Comparison of ENCODE assay signal across 2 cellular contexts in the genomic region with DNA sequence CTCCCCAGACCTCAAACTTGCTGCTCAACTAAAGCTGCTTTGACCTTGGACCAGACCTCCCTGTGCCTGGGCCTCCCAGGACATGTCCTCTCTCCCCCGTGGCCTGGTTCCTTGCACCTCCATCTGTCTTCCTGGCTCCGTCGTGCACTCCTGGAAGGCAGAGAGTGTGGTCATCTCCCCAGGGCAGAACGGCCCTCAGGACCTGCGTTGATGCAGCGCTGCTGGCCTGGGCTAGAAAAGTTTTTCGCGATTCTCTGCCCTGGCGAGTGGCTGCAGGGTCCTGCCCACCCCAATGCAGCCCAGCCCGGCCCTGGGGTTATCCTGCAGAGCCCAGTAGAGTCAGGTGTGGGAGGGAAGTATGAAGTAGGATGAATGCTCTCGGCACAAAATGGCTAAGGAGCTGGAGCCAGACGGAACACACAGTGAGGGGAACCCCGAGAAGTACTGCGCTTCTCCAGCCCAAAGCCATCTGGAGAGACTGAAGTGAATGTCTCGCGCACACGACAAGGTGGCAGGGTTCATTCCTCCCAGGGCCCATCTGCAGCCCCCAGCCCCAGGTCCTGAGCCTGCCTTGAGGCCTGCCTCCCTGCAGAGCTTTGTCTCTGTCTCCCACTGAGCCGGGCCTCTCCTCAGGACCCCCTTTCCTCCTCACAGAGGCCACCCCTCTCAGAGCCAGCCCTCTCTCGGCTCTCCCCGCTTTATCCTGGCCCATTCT.
TF ChIP-seq lines count a peak whose summit lies in the region.

No MANE protein-coding gene starts in this region.

TF ChIP-seq in SK-N-SH, 30 proteins besides CTCF, POLR2A, EP300 and RAD21:
- TF ChIP-seq, protein P1, sequence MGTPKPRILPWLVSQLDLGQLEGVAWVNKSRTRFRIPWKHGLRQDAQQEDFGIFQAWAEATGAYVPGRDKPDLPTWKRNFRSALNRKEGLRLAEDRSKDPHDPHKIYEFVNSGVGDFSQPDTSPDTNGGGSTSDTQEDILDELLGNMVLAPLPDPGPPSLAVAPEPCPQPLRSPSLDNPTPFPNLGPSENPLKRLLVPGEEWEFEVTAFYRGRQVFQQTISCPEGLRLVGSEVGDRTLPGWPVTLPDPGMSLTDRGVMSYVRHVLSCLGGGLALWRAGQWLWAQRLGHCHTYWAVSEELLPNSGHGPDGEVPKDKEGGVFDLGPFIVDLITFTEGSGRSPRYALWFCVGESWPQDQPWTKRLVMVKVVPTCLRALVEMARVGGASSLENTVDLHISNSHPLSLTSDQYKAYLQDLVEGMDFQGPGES (IDR thresholded peaks at IDR 0.05; ENCODE audit: low read depth, low read length) = no peak
- no peak for TF ChIP-seq RFX5 (IDR thresholded peaks at IDR 0.05; ENCODE audit: low read length)
- TF ChIP-seq SIN3A (IDR thresholded peaks at IDR 0.05; ENCODE audit: borderline replicate concordance, low read depth, low read length) = no peak
- no peak for TF ChIP-seq GATA2 (CRISPR knock-in tag; IDR thresholded peaks at IDR 0.05)
- TF ChIP-seq TEAD4 (IDR thresholded peaks at IDR 0.05; ENCODE audit: borderline replicate concordance, insufficient read depth) = no peak
- TF ChIP-seq, protein P2, sequence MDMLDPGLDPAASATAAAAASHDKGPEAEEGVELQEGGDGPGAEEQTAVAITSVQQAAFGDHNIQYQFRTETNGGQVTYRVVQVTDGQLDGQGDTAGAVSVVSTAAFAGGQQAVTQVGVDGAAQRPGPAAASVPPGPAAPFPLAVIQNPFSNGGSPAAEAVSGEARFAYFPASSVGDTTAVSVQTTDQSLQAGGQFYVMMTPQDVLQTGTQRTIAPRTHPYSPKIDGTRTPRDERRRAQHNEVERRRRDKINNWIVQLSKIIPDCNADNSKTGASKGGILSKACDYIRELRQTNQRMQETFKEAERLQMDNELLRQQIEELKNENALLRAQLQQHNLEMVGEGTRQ (IDR thresholded peaks at IDR 0.05; ENCODE audit: borderline replicate concordance, low read depth, low read length) = no peak
- no peak for TF ChIP-seq MXI1 (IDR thresholded peaks at IDR 0.05; ENCODE audit: low read depth, low read length)
- TF ChIP-seq, protein P3, sequence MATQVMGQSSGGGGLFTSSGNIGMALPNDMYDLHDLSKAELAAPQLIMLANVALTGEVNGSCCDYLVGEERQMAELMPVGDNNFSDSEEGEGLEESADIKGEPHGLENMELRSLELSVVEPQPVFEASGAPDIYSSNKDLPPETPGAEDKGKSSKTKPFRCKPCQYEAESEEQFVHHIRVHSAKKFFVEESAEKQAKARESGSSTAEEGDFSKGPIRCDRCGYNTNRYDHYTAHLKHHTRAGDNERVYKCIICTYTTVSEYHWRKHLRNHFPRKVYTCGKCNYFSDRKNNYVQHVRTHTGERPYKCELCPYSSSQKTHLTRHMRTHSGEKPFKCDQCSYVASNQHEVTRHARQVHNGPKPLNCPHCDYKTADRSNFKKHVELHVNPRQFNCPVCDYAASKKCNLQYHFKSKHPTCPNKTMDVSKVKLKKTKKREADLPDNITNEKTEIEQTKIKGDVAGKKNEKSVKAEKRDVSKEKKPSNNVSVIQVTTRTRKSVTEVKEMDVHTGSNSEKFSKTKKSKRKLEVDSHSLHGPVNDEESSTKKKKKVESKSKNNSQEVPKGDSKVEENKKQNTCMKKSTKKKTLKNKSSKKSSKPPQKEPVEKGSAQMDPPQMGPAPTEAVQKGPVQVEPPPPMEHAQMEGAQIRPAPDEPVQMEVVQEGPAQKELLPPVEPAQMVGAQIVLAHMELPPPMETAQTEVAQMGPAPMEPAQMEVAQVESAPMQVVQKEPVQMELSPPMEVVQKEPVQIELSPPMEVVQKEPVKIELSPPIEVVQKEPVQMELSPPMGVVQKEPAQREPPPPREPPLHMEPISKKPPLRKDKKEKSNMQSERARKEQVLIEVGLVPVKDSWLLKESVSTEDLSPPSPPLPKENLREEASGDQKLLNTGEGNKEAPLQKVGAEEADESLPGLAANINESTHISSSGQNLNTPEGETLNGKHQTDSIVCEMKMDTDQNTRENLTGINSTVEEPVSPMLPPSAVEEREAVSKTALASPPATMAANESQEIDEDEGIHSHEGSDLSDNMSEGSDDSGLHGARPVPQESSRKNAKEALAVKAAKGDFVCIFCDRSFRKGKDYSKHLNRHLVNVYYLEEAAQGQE (IDR thresholded peaks at IDR 0.05; ENCODE audit: low read depth, low read length) = no peak
- no peak for TF ChIP-seq NFIC (IDR thresholded peaks at IDR 0.05; ENCODE audit: borderline replicate concordance)
- TF ChIP-seq, protein P4, sequence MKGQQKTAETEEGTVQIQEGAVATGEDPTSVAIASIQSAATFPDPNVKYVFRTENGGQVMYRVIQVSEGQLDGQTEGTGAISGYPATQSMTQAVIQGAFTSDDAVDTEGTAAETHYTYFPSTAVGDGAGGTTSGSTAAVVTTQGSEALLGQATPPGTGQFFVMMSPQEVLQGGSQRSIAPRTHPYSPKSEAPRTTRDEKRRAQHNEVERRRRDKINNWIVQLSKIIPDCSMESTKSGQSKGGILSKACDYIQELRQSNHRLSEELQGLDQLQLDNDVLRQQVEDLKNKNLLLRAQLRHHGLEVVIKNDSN (IDR thresholded peaks at IDR 0.05; ENCODE audit: borderline replicate concordance, low read depth) = no peak
- TF ChIP-seq, protein P5, sequence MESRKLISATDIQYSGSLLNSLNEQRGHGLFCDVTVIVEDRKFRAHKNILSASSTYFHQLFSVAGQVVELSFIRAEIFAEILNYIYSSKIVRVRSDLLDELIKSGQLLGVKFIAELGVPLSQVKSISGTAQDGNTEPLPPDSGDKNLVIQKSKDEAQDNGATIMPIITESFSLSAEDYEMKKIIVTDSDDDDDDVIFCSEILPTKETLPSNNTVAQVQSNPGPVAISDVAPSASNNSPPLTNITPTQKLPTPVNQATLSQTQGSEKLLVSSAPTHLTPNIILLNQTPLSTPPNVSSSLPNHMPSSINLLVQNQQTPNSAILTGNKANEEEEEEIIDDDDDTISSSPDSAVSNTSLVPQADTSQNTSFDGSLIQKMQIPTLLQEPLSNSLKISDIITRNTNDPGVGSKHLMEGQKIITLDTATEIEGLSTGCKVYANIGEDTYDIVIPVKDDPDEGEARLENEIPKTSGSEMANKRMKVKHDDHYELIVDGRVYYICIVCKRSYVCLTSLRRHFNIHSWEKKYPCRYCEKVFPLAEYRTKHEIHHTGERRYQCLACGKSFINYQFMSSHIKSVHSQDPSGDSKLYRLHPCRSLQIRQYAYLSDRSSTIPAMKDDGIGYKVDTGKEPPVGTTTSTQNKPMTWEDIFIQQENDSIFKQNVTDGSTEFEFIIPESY (IDR thresholded peaks at IDR 0.05; ENCODE audit: borderline replicate concordance, low read depth) = no peak
- no peak for TF ChIP-seq MEF2A (IDR thresholded peaks at IDR 0.05; ENCODE audit: borderline replicate concordance, low read depth)
- no peak for TF ChIP-seq RCOR1 (IDR thresholded peaks at IDR 0.05; ENCODE audit: low read length)
- no peak for TF ChIP-seq NRF1 (IDR thresholded peaks at IDR 0.05; ENCODE audit: low read depth, low read length)
- no peak for TF ChIP-seq SMC3 (IDR thresholded peaks at IDR 0.05; ENCODE audit: low read depth, low read length)
- TF ChIP-seq FOXJ3 (CRISPR knock-in tag; IDR thresholded peaks at IDR 0.05) = no peak

TF ChIP-seq in SK-N-SH treated with all-trans-retinoic acid at 6 μM for 48 hours, 23 proteins besides CTCF, POLR2A, EP300 and RAD21 (continued from another document):
- TF ChIP-seq, protein P6, sequence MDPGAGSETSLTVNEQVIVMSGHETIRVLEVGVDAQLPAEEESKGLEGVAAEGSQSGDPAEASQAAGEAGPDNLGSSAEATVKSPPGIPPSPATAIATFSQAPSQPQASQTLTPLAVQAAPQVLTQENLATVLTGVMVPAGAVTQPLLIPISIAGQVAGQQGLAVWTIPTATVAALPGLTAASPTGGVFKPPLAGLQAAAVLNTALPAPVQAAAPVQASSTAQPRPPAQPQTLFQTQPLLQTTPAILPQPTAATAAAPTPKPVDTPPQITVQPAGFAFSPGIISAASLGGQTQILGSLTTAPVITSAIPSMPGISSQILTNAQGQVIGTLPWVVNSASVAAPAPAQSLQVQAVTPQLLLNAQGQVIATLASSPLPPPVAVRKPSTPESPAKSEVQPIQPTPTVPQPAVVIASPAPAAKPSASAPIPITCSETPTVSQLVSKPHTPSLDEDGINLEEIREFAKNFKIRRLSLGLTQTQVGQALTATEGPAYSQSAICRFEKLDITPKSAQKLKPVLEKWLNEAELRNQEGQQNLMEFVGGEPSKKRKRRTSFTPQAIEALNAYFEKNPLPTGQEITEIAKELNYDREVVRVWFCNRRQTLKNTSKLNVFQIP (CRISPR knock-in tag; IDR thresholded peaks at IDR 0.05; ENCODE audit: borderline replicate concordance, low read depth) = no peak
- TF ChIP-seq CSDC2 (CRISPR knock-in tag; IDR thresholded peaks at IDR 0.05) (no peak), ZNF70 (CRISPR knock-in tag; IDR thresholded peaks at IDR 0.05) (no peak), TCF4 (CRISPR knock-in tag; IDR thresholded peaks at IDR 0.05; ENCODE audit: borderline replicate concordance) (no peak), ZFP30 (CRISPR knock-in tag; IDR thresholded peaks at IDR 0.05) (no peak), RARB (CRISPR knock-in tag; IDR thresholded peaks at IDR 0.05) (no peak), GLIS3 (CRISPR knock-in tag; IDR thresholded peaks at IDR 0.05) (no peak), ZNF565 (CRISPR knock-in tag; conservative IDR thresholded peaks at IDR 0.05; ENCODE audit: low read depth) (no peak), ISL1 (CRISPR knock-in tag; IDR thresholded peaks at IDR 0.05) (no peak), BACH2 (CRISPR knock-in tag; IDR thresholded peaks at IDR 0.05; ENCODE audit: borderline replicate concordance) (no peak), ESRRG (CRISPR knock-in tag; IDR thresholded peaks at IDR 0.05) (no peak), ZC3H10 (CRISPR knock-in tag; IDR thresholded peaks at IDR 0.05) (no peak)
- TF ChIP-seq, protein P7, sequence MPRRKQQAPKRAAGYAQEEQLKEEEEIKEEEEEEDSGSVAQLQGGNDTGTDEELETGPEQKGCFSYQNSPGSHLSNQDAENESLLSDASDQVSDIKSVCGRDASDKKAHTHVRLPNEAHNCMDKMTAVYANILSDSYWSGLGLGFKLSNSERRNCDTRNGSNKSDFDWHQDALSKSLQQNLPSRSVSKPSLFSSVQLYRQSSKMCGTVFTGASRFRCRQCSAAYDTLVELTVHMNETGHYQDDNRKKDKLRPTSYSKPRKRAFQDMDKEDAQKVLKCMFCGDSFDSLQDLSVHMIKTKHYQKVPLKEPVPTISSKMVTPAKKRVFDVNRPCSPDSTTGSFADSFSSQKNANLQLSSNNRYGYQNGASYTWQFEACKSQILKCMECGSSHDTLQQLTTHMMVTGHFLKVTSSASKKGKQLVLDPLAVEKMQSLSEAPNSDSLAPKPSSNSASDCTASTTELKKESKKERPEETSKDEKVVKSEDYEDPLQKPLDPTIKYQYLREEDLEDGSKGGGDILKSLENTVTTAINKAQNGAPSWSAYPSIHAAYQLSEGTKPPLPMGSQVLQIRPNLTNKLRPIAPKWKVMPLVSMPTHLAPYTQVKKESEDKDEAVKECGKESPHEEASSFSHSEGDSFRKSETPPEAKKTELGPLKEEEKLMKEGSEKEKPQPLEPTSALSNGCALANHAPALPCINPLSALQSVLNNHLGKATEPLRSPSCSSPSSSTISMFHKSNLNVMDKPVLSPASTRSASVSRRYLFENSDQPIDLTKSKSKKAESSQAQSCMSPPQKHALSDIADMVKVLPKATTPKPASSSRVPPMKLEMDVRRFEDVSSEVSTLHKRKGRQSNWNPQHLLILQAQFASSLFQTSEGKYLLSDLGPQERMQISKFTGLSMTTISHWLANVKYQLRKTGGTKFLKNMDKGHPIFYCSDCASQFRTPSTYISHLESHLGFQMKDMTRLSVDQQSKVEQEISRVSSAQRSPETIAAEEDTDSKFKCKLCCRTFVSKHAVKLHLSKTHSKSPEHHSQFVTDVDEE (CRISPR knock-in tag; IDR thresholded peaks at IDR 0.05) = no peak
- TF ChIP-seq, protein P8, sequence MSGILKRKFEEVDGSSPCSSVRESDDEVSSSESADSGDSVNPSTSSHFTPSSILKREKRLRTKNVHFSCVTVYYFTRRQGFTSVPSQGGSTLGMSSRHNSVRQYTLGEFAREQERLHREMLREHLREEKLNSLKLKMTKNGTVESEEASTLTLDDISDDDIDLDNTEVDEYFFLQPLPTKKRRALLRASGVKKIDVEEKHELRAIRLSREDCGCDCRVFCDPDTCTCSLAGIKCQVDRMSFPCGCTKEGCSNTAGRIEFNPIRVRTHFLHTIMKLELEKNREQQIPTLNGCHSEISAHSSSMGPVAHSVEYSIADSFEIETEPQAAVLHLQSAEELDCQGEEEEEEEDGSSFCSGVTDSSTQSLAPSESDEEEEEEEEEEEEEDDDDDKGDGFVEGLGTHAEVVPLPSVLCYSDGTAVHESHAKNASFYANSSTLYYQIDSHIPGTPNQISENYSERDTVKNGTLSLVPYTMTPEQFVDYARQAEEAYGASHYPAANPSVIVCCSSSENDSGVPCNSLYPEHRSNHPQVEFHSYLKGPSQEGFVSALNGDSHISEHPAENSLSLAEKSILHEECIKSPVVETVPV (CRISPR knock-in tag; IDR thresholded peaks at IDR 0.05) = no peak
- TF ChIP-seq, protein P9, sequence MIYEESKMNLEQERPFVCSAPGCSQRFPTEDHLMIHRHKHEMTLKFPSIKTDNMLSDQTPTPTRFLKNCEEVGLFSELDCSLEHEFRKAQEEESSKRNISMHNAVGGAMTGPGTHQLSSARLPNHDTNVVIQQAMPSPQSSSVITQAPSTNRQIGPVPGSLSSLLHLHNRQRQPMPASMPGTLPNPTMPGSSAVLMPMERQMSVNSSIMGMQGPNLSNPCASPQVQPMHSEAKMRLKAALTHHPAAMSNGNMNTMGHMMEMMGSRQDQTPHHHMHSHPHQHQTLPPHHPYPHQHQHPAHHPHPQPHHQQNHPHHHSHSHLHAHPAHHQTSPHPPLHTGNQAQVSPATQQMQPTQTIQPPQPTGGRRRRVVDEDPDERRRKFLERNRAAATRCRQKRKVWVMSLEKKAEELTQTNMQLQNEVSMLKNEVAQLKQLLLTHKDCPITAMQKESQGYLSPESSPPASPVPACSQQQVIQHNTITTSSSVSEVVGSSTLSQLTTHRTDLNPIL (CRISPR knock-in tag; IDR thresholded peaks at IDR 0.05; ENCODE audit: low read depth) = no peak
- TF ChIP-seq, protein P10, sequence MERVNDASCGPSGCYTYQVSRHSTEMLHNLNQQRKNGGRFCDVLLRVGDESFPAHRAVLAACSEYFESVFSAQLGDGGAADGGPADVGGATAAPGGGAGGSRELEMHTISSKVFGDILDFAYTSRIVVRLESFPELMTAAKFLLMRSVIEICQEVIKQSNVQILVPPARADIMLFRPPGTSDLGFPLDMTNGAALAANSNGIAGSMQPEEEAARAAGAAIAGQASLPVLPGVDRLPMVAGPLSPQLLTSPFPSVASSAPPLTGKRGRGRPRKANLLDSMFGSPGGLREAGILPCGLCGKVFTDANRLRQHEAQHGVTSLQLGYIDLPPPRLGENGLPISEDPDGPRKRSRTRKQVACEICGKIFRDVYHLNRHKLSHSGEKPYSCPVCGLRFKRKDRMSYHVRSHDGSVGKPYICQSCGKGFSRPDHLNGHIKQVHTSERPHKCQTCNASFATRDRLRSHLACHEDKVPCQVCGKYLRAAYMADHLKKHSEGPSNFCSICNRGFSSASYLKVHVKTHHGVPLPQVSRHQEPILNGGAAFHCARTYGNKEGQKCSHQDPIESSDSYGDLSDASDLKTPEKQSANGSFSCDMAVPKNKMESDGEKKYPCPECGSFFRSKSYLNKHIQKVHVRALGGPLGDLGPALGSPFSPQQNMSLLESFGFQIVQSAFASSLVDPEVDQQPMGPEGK (CRISPR knock-in tag; IDR thresholded peaks at IDR 0.05; ENCODE audit: borderline replicate concordance) = no peak
